28 cellular contexts compared by ENCODE assay signal in the genomic region with DNA sequence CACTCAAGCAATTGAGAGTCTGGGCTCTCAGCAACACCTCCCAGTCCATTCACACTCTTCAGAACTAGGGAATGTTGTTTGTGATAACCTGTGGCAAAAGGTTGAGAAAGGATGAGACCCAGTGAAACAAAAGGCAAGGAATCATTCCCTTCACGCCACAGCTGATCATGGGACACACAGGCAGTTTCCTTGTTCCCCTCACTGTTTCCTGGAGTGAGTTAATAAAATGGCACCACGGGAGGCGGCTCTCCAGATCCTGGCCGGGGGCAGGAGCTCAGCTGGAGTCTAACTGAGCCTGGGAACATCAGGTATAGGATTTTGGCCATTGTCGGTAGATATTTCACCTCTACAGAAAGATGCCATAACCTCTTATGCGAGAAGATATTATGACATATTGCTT.
"Had no signal": no experiment of that assay in that cellular context is flagged by ENCODE, and none has a peak within 500 bp of the region (broad histone marks: within the 10 kb centered on the region; RNA-seq: fewer than 3 reads in every experiment).

No MANE protein-coding gene starts in this region.

- H3K4me1 Mint-ChIP-seq: activated B cell treated with CpG ODN at 0.5 μM for 24 hours; activated CD4-positive, alpha-beta T cell treated with anti-CD3 and anti-CD28 coated beads for 36 hours; activated naive CD8-positive, alpha-beta T cell treated with anti-CD3 and anti-CD28 coated beads for 36 hours; immature natural killer cell; natural killer cell had no signal

- H3K4me3 ChIP-seq: heart right ventricle, left lung, lung, ovary, prostate gland, spleen, thoracic aorta, upper lobe of left lung had no signal

- ATAC-seq: activated CD4-positive, alpha-beta T cell treated with anti-CD3 and anti-CD28 coated beads for 36 hours; heart right ventricle; left lung; natural killer cell had no signal

- DNase-seq: activated B cell treated with CpG ODN at 0.5 μM for 24 hours; activated CD4-positive, alpha-beta T cell treated with anti-CD3 and anti-CD28 coated beads for 36 hours; activated CD4-positive, alpha-beta T cell treated with anti-CD3 and anti-CD28 coated beads, Interleukin-2, amount 50 U/mL, for 4 hours; activated CD8-positive, alpha-beta memory T cell treated with anti-CD3 and anti-CD28 coated beads for 24 hours; activated CD8-positive, alpha-beta memory T cell treated with anti-CD3 and anti-CD28 coated beads, Interleukin-2, amount 50 U/mL, for 4 hours; activated naive CD4-positive, alpha-beta T cell treated with Interleukin-2 at 50 U/mL for 16 hours; activated naive CD8-positive, alpha-beta T cell treated with anti-CD3 and anti-CD28 coated beads for 36 hours; activated T-cell treated with anti-CD3 and anti-CD28 coated beads, Interleukin-2, amount 50 U/mL, for 24 hours; cortex of kidney; effector CD4-positive, alpha-beta T cell; erythroblast; foreskin fibroblast; heart right ventricle; immature natural killer cell; left lung; natural killer cell; ovary; spleen; stimulated activated CD4-positive, alpha-beta T cell treated with anti-CD3 and anti-CD28 coated beads, Interleukin-4, amount 100 ng/mL, for 1 hour; stimulated activated naive CD4-positive, alpha-beta T cell; T1000; upper lobe of left lung had no signal

- H3K36me3 ChIP-seq: heart right ventricle, left lung, neutrophil, ovary, prostate gland, spleen, thoracic aorta, upper lobe of left lung had no signal

- H3K4me3 Mint-ChIP-seq: activated B cell treated with CpG ODN at 0.5 μM for 24 hours; activated CD4-positive, alpha-beta T cell treated with anti-CD3 and anti-CD28 coated beads for 36 hours; activated naive CD8-positive, alpha-beta T cell treated with anti-CD3 and anti-CD28 coated beads for 36 hours; activated T-cell treated with anti-CD3 and anti-CD28 coated beads, Interleukin-2, amount 50 U/mL, for 24 hours; immature natural killer cell; natural killer cell; T-helper 1 cell treated with Interleukin-12 subunit alpha and Interleukin-12 subunit beta and Interleukin-4 antibody, amounts not matched to agents 30 μg/mL and 1 μg/mL, for 36 hours had no signal

- H3K27me3 ChIP-seq: ovary, upper lobe of left lung had no signal

- H3K27ac ChIP-seq: heart right ventricle, left lung, neutrophil, ovary, prostate gland, spleen, upper lobe of left lung had no signal

- H3K27ac Mint-ChIP-seq: activated B cell treated with CpG ODN at 0.5 μM for 24 hours; activated CD4-positive, alpha-beta T cell treated with anti-CD3 and anti-CD28 coated beads for 36 hours; activated naive CD8-positive, alpha-beta T cell treated with anti-CD3 and anti-CD28 coated beads for 36 hours; activated T-cell treated with anti-CD3 and anti-CD28 coated beads, Interleukin-2, amount 50 U/mL, for 24 hours; activated T-helper 2 cell treated with anti-CD3 and anti-CD28 coated beads, Interferon-gamma antibody, Interleukin-2, Interleukin-4, amounts not matched to agents 10 μg/mL and 5 μg/mL and 100 μg/mL, durations not matched to agents 14 hours and 24 hours and 36 hours; immature natural killer cell; natural killer cell; T-helper 1 cell treated with Interleukin-12 subunit alpha and Interleukin-12 subunit beta and Interleukin-4 antibody, amounts not matched to agents 30 μg/mL and 1 μg/mL, for 36 hours had no signal

- H3K4me1 ChIP-seq: left lung, prostate gland, spleen, upper lobe of left lung had no signal

- H3K9me3 ChIP-seq: left lung, neutrophil, ovary, prostate gland, spleen, thoracic aorta, upper lobe of left lung had no signal

- H3K36me3 Mint-ChIP-seq: activated naive CD8-positive, alpha-beta T cell treated with anti-CD3 and anti-CD28 coated beads for 36 hours; immature natural killer cell; natural killer cell had no signal

- H3K9me3 Mint-ChIP-seq: activated T-cell treated with anti-CD3 and anti-CD28 coated beads, Interleukin-2, amount 50 U/mL, for 24 hours; activated T-helper 2 cell treated with anti-CD3 and anti-CD28 coated beads, Interferon-gamma antibody, Interleukin-2, Interleukin-4, amounts not matched to agents 10 μg/mL and 5 μg/mL and 100 μg/mL, durations not matched to agents 14 hours and 24 hours and 36 hours; natural killer cell; T-helper 1 cell treated with Interleukin-12 subunit alpha and Interleukin-12 subunit beta and Interleukin-4 antibody, amounts not matched to agents 30 μg/mL and 1 μg/mL, for 36 hours had no signal
